ENCODE assay signal across 10 cellular contexts in genomic region chr7:47420117-47420780, GRCh38.
"Had no signal": no experiment of that assay in that cellular context is flagged by ENCODE, and none has a peak within 500 bp of the region (broad histone marks: within the 10 kb centered on the region; RNA-seq: fewer than 3 reads in every experiment).

No MANE protein-coding gene starts in this region.

- H3K9me3 ChIP-seq: left lung, ovary, thyroid gland, uterus had no signal

- H3K36me3 ChIP-seq: ovary, thyroid gland, uterus had no signal

- H3K4me1 ChIP-seq: left lung, uterus had no signal

- H3K27me3 Mint-ChIP-seq: activated B cell treated with CpG ODN at 0.5 μM for 24 hours; activated naive CD4-positive, alpha-beta T cell treated with anti-CD3 and anti-CD28 coated beads, Interleukin-2, amount 50 U/mL, for 24 hours had no signal

- H3K27ac ChIP-seq: left lung, ovary, thyroid gland had no signal

- H3K36me3 Mint-ChIP-seq: activated naive CD4-positive, alpha-beta T cell treated with anti-CD3 and anti-CD28 coated beads, Interleukin-2, amount 50 U/mL, for 24 hours had no signal

- H3K9me3 Mint-ChIP-seq: activated B cell treated with CpG ODN at 0.5 μM for 24 hours had no signal

- H3K4me1 Mint-ChIP-seq: activated B cell treated with CpG ODN at 0.5 μM for 24 hours; activated naive CD4-positive, alpha-beta T cell treated with anti-CD3 and anti-CD28 coated beads, Interleukin-2, amount 50 U/mL, for 24 hours; T-helper 17 cell had no signal

- H3K4me3 Mint-ChIP-seq: activated B cell treated with CpG ODN at 0.5 μM for 24 hours; activated naive CD4-positive, alpha-beta T cell treated with anti-CD3 and anti-CD28 coated beads, Interleukin-2, amount 50 U/mL, for 24 hours; T-helper 17 cell had no signal

- H3K27me3 ChIP-seq: left lung, ovary, thyroid gland, uterus had no signal

- DNase-seq: activated B cell treated with CpG ODN at 0.5 μM for 24 hours; activated CD4-positive, alpha-beta T cell treated with anti-CD3 and anti-CD28 coated beads, Interleukin-2, amount 50 U/mL, for 1 hour; central memory CD4-positive, alpha-beta T cell; dermis blood vessel endothelial cell; left lung; T-helper 17 cell; thyroid gland; uterus had no signal

- H3K27ac Mint-ChIP-seq: activated B cell treated with CpG ODN at 0.5 μM for 24 hours; activated naive CD4-positive, alpha-beta T cell treated with anti-CD3 and anti-CD28 coated beads, Interleukin-2, amount 50 U/mL, for 24 hours; T-helper 17 cell had no signal

- ATAC-seq: left lung, T-helper 17 cell had no signal

- H3K4me3 ChIP-seq: left lung, ovary, thyroid gland, uterus had no signal
